Comparison of ENCODE assay signal across 19 cellular contexts in genomic region chr20:63620991-63621390, GRCh38.
"Had no signal": no experiment of that assay in that cellular context is flagged by ENCODE, and none has a peak within 500 bp of the region (broad histone marks: within the 10 kb centered on the region; RNA-seq: fewer than 3 reads in every experiment).

No MANE protein-coding gene starts in this region.

- H3K9me3 Mint-ChIP-seq: activated naive CD8-positive, alpha-beta T cell treated with anti-CD3 and anti-CD28 coated beads, Interleukin-2, amount 10 ng/mL, durations not matched to agents 7 days and 5 days; activated T-cell treated with anti-CD3 and anti-CD28 coated beads, Interleukin-2, amount 50 U/mL, for 24 hours; naive B cell; T-helper 1 cell treated with Interleukin-12 subunit alpha and Interleukin-12 subunit beta and Interleukin-4 antibody, amounts not matched to agents 30 μg/mL and 1 μg/mL, for 36 hours had no signal

- DNase-seq: activated CD4-positive, alpha-beta T cell treated with anti-CD3 and anti-CD28 coated beads, Interleukin-2, amount 50 U/mL, for 4 hours; activated CD4-positive, CD25-positive, alpha-beta regulatory T cell treated with anti-CD3 and anti-CD28 coated beads, Interleukin-2, amount 50 U/mL, for 72 hours; activated CD8-positive, alpha-beta memory T cell treated with anti-CD3 and anti-CD28 coated beads, Interleukin-2, amount 10 ng/mL, durations not matched to agents 7 days and 5 days; activated gamma-delta T cell; activated naive CD8-positive, alpha-beta T cell treated with anti-CD3 and anti-CD28 coated beads, Interleukin-2, amount 10 ng/mL, durations not matched to agents 7 days and 5 days; activated T-cell treated with anti-CD3 and anti-CD28 coated beads, Interleukin-2, amount 50 U/mL, for 24 hours; colonic mucosa; effector CD4-positive, alpha-beta T cell; naive B cell; ovary; stimulated activated CD4-positive, alpha-beta T cell treated with anti-CD3 and anti-CD28 coated beads, Interleukin-15, amount 100 ng/mL, for 24 hours; stimulated activated CD4-positive, alpha-beta T cell treated with anti-CD3 and anti-CD28 coated beads, Interleukin-4, amount 100 ng/mL, for 24 hours; uterus had no signal

- H3K4me3 ChIP-seq: ascending aorta, cardiac muscle cell, colonic mucosa, gastroesophageal sphincter, lung, ovary, uterus had no signal

- H3K36me3 Mint-ChIP-seq: naive B cell had no signal

- H3K36me3 ChIP-seq: cardiac muscle cell, colonic mucosa, ovary, uterus had no signal

- H3K27me3 ChIP-seq: ascending aorta, cardiac muscle cell, colonic mucosa, gastroesophageal sphincter, ovary, uterus had no signal

- H3K27ac ChIP-seq: ascending aorta, cardiac muscle cell, colonic mucosa, epithelial cell of prostate, gastroesophageal sphincter, ovary, uterus had no signal

- H3K9me3 ChIP-seq: ascending aorta, colonic mucosa, gastroesophageal sphincter, ovary, uterus had no signal

- ATAC-seq: activated CD8-positive, alpha-beta memory T cell treated with anti-CD3 and anti-CD28 coated beads, Interleukin-2, amount 10 ng/mL, durations not matched to agents 7 days and 5 days; gastroesophageal sphincter had no signal

- H3K27me3 Mint-ChIP-seq: activated CD8-positive, alpha-beta memory T cell treated with anti-CD3 and anti-CD28 coated beads, Interleukin-2, amount 10 ng/mL, durations not matched to agents 7 days and 5 days; activated naive CD8-positive, alpha-beta T cell treated with anti-CD3 and anti-CD28 coated beads, Interleukin-2, amount 10 ng/mL, durations not matched to agents 7 days and 5 days; activated T-cell treated with anti-CD3 and anti-CD28 coated beads, Interleukin-2, amount 50 U/mL, for 24 hours; naive B cell had no signal

- H3K27ac Mint-ChIP-seq: activated CD8-positive, alpha-beta memory T cell treated with anti-CD3 and anti-CD28 coated beads, Interleukin-2, amount 10 ng/mL, durations not matched to agents 7 days and 5 days; activated naive CD8-positive, alpha-beta T cell treated with anti-CD3 and anti-CD28 coated beads, Interleukin-2, amount 10 ng/mL, durations not matched to agents 7 days and 5 days; activated T-cell treated with anti-CD3 and anti-CD28 coated beads, Interleukin-2, amount 50 U/mL, for 24 hours; T-helper 1 cell treated with Interleukin-12 subunit alpha and Interleukin-12 subunit beta and Interleukin-4 antibody, amounts not matched to agents 30 μg/mL and 1 μg/mL, for 36 hours had no signal

- H3K4me3 Mint-ChIP-seq: activated CD8-positive, alpha-beta memory T cell treated with anti-CD3 and anti-CD28 coated beads, Interleukin-2, amount 10 ng/mL, durations not matched to agents 7 days and 5 days; activated naive CD8-positive, alpha-beta T cell treated with anti-CD3 and anti-CD28 coated beads, Interleukin-2, amount 10 ng/mL, durations not matched to agents 7 days and 5 days; activated T-cell treated with anti-CD3 and anti-CD28 coated beads, Interleukin-2, amount 50 U/mL, for 24 hours; T-helper 1 cell treated with Interleukin-12 subunit alpha and Interleukin-12 subunit beta and Interleukin-4 antibody, amounts not matched to agents 30 μg/mL and 1 μg/mL, for 36 hours had no signal

- H3K4me1 ChIP-seq: colonic mucosa, uterus had no signal
